24 cellular contexts compared by ENCODE assay signal in genomic region chrX:30246769-30247489, GRCh38. TPM values are rescaled to one million over a fixed set of nuclear protein-coding genes. Genes with fewer than 3 reads are reported as not detected.
DNase-seq lines count a peak whose midpoint lies in the region; ATAC-seq and TF ChIP-seq lines count a peak whose summit lies in the region.
"Had no signal": no experiment of that assay in that cellular context is flagged by ENCODE, and none has a peak within 500 bp of the region (broad histone marks: within the 10 kb centered on the region; RNA-seq: fewer than 3 reads in every experiment).

A gene with protein sequence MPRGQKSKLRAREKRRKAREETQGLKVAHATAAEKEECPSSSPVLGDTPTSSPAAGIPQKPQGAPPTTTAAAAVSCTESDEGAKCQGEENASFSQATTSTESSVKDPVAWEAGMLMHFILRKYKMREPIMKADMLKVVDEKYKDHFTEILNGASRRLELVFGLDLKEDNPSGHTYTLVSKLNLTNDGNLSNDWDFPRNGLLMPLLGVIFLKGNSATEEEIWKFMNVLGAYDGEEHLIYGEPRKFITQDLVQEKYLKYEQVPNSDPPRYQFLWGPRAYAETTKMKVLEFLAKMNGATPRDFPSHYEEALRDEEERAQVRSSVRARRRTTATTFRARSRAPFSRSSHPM (plus strand): TSS chrX:30247146. CDS start chrX:30250494, 3,348 bp downstream.

- no peak within 1 kb of the TSS for H3K4me3 Mint-ChIP-seq in GM23338
- H3K4me3 Mint-ChIP-seq in activated CD4-positive, alpha-beta memory T cell treated with anti-CD3 and anti-CD28 coated beads, Interleukin-2, amount 10 ng/mL, durations not matched to agents 7 days and 5 days = no peak within 1 kb of the TSS
- H3K4me3 Mint-ChIP-seq: activated CD4-positive, alpha-beta T cell treated with anti-CD3 and anti-CD28 coated beads, Interleukin-2, amount 10 ng/mL, durations not matched to agents 24 days and 14 days; memory B cell; naive thymus-derived CD4-positive, alpha-beta T cell had no signal

- ATAC-seq in GM23338 = peak; percentile 80
- ATAC-seq in GM21786 (IDR thresholded peaks at IDR 0.05; ENCODE audit: unreplicated experiment) = no peak
- ATAC-seq: heart left ventricle; naive thymus-derived CD4-positive, alpha-beta T cell; Panc1 had no signal

- no peaks in the 10 kb centered on the region for H3K4me1 ChIP-seq in A673 (ENCODE audit: insufficient read depth, low read length, poor library complexity, severe bottlenecking)
- H3K4me1 ChIP-seq in GM23338 (ENCODE audit: insufficient read depth) = no peaks in the 10 kb centered on the region
- no peaks in the 10 kb centered on the region for H3K4me1 ChIP-seq in SJCRH30
- H3K4me1 ChIP-seq in iPS-15b (ENCODE audit: control insufficient read depth, insufficient read depth, low read length) = no peaks in the 10 kb centered on the region
- no peaks in the 10 kb centered on the region for H3K4me1 ChIP-seq in right atrium auricular region
- H3K4me1 ChIP-seq: colonic mucosa, heart left ventricle had no signal

- H3K27ac Mint-ChIP-seq in GM23338 = no peak within 1 kb of the TSS
- H3K27ac Mint-ChIP-seq in activated CD4-positive, alpha-beta memory T cell treated with anti-CD3 and anti-CD28 coated beads, Interleukin-2, amount 10 ng/mL, durations not matched to agents 7 days and 5 days = no peak within 1 kb of the TSS
- H3K27ac Mint-ChIP-seq: activated CD4-positive, alpha-beta T cell treated with anti-CD3 and anti-CD28 coated beads, Interleukin-2, amount 10 ng/mL, durations not matched to agents 24 days and 14 days; memory B cell; naive thymus-derived CD4-positive, alpha-beta T cell had no signal

- DNase-seq in A673 (ENCODE audit: low spot score) = peak; percentile 8
- DNase-seq in GM23338 (ENCODE audit: low spot score) = peak; percentile 81
- peak; percentile 69 to 82 for DNase-seq in SJCRH30
- no peak for DNase-seq in activated CD4-positive, CD25-positive, alpha-beta regulatory T cell treated with anti-CD3 and anti-CD28 coated beads, Interleukin-2, amount 50 U/mL, for 72 hours
- DNase-seq in activated CD4-positive, alpha-beta memory T cell treated with anti-CD3 and anti-CD28 coated beads, Interleukin-2, amount 10 ng/mL, durations not matched to agents 7 days and 5 days = no peak
- no peak for DNase-seq in right atrium auricular region (ENCODE audit: low spot score)
- DNase-seq: ACHN; activated CD4-positive, alpha-beta T cell treated with anti-CD3 and anti-CD28 coated beads, Interleukin-2, amount 10 ng/mL, durations not matched to agents 24 days and 14 days; activated CD8-positive, alpha-beta memory T cell treated with anti-CD3 and anti-CD28 coated beads, Interleukin-2, amount 50 U/mL, for 4 hours; C1 segment of cervical spinal cord; colonic mucosa; GM23248; heart left ventricle; kidney glomerular epithelial cell; naive thymus-derived CD4-positive, alpha-beta T cell; NCI-H1417; NCI-H226; stimulated activated CD4-positive, alpha-beta T cell treated with anti-CD3 and anti-CD28 coated beads, Interleukin-4, amount 100 ng/mL, for 4 hours had no signal

- no peaks in the 10 kb centered on the region for H3K79me2 ChIP-seq in GM23338 (replicated peaks; ENCODE audit: insufficient read depth)

- intact Hi-C loops in A673 (cut with micrococcal nuclease; ENCODE audit: unreplicated experiment) = no loop called here

- H3K4me1 Mint-ChIP-seq in GM23338 = no peaks in the 10 kb centered on the region
- H3K4me1 Mint-ChIP-seq in activated CD4-positive, alpha-beta memory T cell treated with anti-CD3 and anti-CD28 coated beads, Interleukin-2, amount 10 ng/mL, durations not matched to agents 7 days and 5 days = no peaks in the 10 kb centered on the region
- H3K4me1 Mint-ChIP-seq: activated CD4-positive, alpha-beta T cell treated with anti-CD3 and anti-CD28 coated beads, Interleukin-2, amount 10 ng/mL, durations not matched to agents 24 days and 14 days; memory B cell; naive thymus-derived CD4-positive, alpha-beta T cell had no signal

- H3K27me3 Mint-ChIP-seq in GM23338 (ENCODE audit: insufficient read depth, low read depth, poor library complexity) = peaks cover 8% of the 10 kb centered on the region
- H3K27me3 Mint-ChIP-seq in activated CD4-positive, alpha-beta memory T cell treated with anti-CD3 and anti-CD28 coated beads, Interleukin-2, amount 10 ng/mL, durations not matched to agents 7 days and 5 days = no peaks in the 10 kb centered on the region
- H3K27me3 Mint-ChIP-seq: activated CD4-positive, alpha-beta T cell treated with anti-CD3 and anti-CD28 coated beads, Interleukin-2, amount 10 ng/mL, durations not matched to agents 24 days and 14 days; memory B cell; naive thymus-derived CD4-positive, alpha-beta T cell had no signal

- H3K27me3 ChIP-seq in A673 (replicated peaks; ENCODE audit: insufficient read depth, low read depth, low read length, poor library complexity) (no peaks in the 10 kb centered on the region), GM23338 (ENCODE audit: insufficient read depth) (no peaks in the 10 kb centered on the region), SJCRH30 (no peaks in the 10 kb centered on the region), iPS-15b (ENCODE audit: control insufficient read depth, insufficient read depth, low read length) (no peaks in the 10 kb centered on the region), right atrium auricular region (no peaks in the 10 kb centered on the region)
- H3K27me3 ChIP-seq: colonic mucosa, heart left ventricle had no signal

- no TSS peak for BruUV-seq in A673 (replicated peaks; lab: Mats Ljungman, UMichigan)

- H3K36me3 ChIP-seq in A673 (ENCODE audit: insufficient read depth, low read length, poor library complexity, severe bottlenecking) = no peaks in the 10 kb centered on the region
- no peaks in the 10 kb centered on the region for H3K36me3 ChIP-seq in GM23338 (ENCODE audit: insufficient read depth)
- H3K36me3 ChIP-seq in SJCRH30 = no peaks in the 10 kb centered on the region
- H3K36me3 ChIP-seq in iPS-15b (ENCODE audit: control insufficient read depth, insufficient read depth, low read length) = no peaks in the 10 kb centered on the region
- H3K36me3 ChIP-seq in right atrium auricular region = no peaks in the 10 kb centered on the region
- H3K36me3 ChIP-seq: colonic mucosa, heart left ventricle had no signal

- no peaks in the 10 kb centered on the region for H4K20me1 ChIP-seq in GM23338 (replicated peaks; ENCODE audit: insufficient read depth)

- no peaks in the 10 kb centered on the region for H3K9me2 ChIP-seq in GM23338 (ENCODE audit: insufficient read depth)

- no peaks in the 10 kb centered on the region for H3K36me3 Mint-ChIP-seq in GM23338 (ENCODE audit: low read depth)
- no peaks in the 10 kb centered on the region for H3K36me3 Mint-ChIP-seq in activated CD4-positive, alpha-beta memory T cell treated with anti-CD3 and anti-CD28 coated beads, Interleukin-2, amount 10 ng/mL, durations not matched to agents 7 days and 5 days (ENCODE audit: low read depth)
- H3K36me3 Mint-ChIP-seq: memory B cell; naive thymus-derived CD4-positive, alpha-beta T cell had no signal

- H3F3A ChIP-seq in GM23338 (replicated peaks; ENCODE audit: low read depth) = no peaks in the 10 kb centered on the region

- no peak within 1 kb of the TSS for H3K4me3 ChIP-seq in A673 (ENCODE audit: low read depth, low read length, poor library complexity, severe bottlenecking)
- H3K4me3 ChIP-seq in GM23338 = no peak within 1 kb of the TSS
- H3K4me3 ChIP-seq in SJCRH30 = peak within 1 kb of the TSS; percentile 52
- peak within 1 kb of the TSS; percentile 10 for H3K4me3 ChIP-seq in iPS-15b (ENCODE audit: low read depth, low read length)
- no peak within 1 kb of the TSS for H3K4me3 ChIP-seq in right atrium auricular region
- H3K4me3 ChIP-seq: colonic mucosa, GM23248, heart left ventricle had no signal

- H3K4me2 ChIP-seq in GM23338 = no peak within 1 kb of the TSS

- no peak within 1 kb of the TSS for H3K9ac ChIP-seq in iPS-15b (ENCODE audit: low read depth, low read length)
- H3K9ac ChIP-seq: GM23248 had no signal

- H3K27ac ChIP-seq in A673 (ENCODE audit: low read depth, low read length, poor library complexity, severe bottlenecking) (no peak within 1 kb of the TSS), GM23338 (ENCODE audit: low read depth) (no peak within 1 kb of the TSS), SJCRH30 (peak within 1 kb of the TSS; percentile 59), right atrium auricular region (no peak within 1 kb of the TSS)
- H3K27ac ChIP-seq: colonic mucosa, GM23248, heart left ventricle had no signal

- H2AFZ ChIP-seq in GM23338 = no peak within 1 kb of the TSS
- H2AFZ ChIP-seq: GM23248 had no signal

- POLR2A ChIA-PET in A673 (lab: Charles Lee; ENCODE audit: low non-redundant PET) = no interaction called here
- POLR2A ChIA-PET in activated CD4-positive, alpha-beta memory T cell treated with anti-CD3 and anti-CD28 coated beads, Interleukin-2, amount 10 ng/mL, durations not matched to agents 7 days and 5 days (lab: Charles Lee) = no interaction called here

- no peaks in the 10 kb centered on the region for H3K9me3 ChIP-seq in A673 (ENCODE audit: low read depth, low read length, poor library complexity, severe bottlenecking)
- no peaks in the 10 kb centered on the region for H3K9me3 ChIP-seq in SJCRH30 (replicated peaks)
- no peaks in the 10 kb centered on the region for H3K9me3 ChIP-seq in iPS-15b (ENCODE audit: control insufficient read depth, insufficient read depth, low read length)
- H3K9me3 ChIP-seq in right atrium auricular region = no peaks in the 10 kb centered on the region
- H3K9me3 ChIP-seq: colonic mucosa, heart left ventricle had no signal

- TF ChIP-seq CTCF in A673 (conservative IDR thresholded peaks at IDR 0.05; ENCODE audit: low read depth, low read length) (0 out of 2 replicates have a peak, but pooled peaks have one; percentile 18), GM23338 (conservative IDR thresholded peaks at IDR 0.05; ENCODE audit: low read depth in 2 of 2) (peak; percentile 38 to 57; a peak in 3 of 4 replicates), right atrium auricular region (IDR thresholded peaks at IDR 0.05) (no peak)

- CTCF ChIA-PET in A673 (lab: Charles Lee) = no interaction called here
- CTCF ChIA-PET in activated CD4-positive, alpha-beta memory T cell treated with anti-CD3 and anti-CD28 coated beads, Interleukin-2, amount 10 ng/mL, durations not matched to agents 7 days and 5 days (lab: Charles Lee) = no interaction called here

- no peaks in the 10 kb centered on the region; the same call in 1 of the 3 replicates for H3K9me3 Mint-ChIP-seq in GM23338
- no peaks in the 10 kb centered on the region for H3K9me3 Mint-ChIP-seq in activated CD4-positive, alpha-beta memory T cell treated with anti-CD3 and anti-CD28 coated beads, Interleukin-2, amount 10 ng/mL, durations not matched to agents 7 days and 5 days
- H3K9me3 Mint-ChIP-seq: activated CD4-positive, alpha-beta T cell treated with anti-CD3 and anti-CD28 coated beads, Interleukin-2, amount 10 ng/mL, durations not matched to agents 24 days and 14 days; memory B cell had no signal

TF ChIP-seq in GM23338, 12 proteins besides CTCF, POLR2A, EP300 and RAD21 (continues in another document):
- no peak for TF ChIP-seq POLR2AphosphoS5 (IDR thresholded peaks at IDR 0.05; ENCODE audit: low read depth)

RNA-seq across cellular contexts. Expression of the gene that starts here (rescaled TPM):
- total RNA-seq in A673 (2021) (not detected in 2 replicates), right atrium auricular region (not detected)
- not detected in 2 replicates for total RNA-seq in GM23338 (2014; rRNA removed; shearing (Covaris generic))
- polyA plus RNA-seq in GM23338 (2016; fragmentation: Nextera tagmentation; extraction: Ambion mirVana) = 0.15 TPM in 1 of 2 replicates, not detected in the other
- 14.7 and 15.6 TPM in 2 replicates for total RNA-seq in SJCRH30 (2014; rRNA removed; shearing (Covaris generic))
- total RNA-seq in activated CD4-positive, alpha-beta memory T cell treated with anti-CD3 and anti-CD28 coated beads, Interleukin-2, amount 10 ng/mL, durations not matched to agents 7 days and 5 days = not detected
- total RNA-seq: activated CD4-positive, alpha-beta T cell treated with anti-CD3 and anti-CD28 coated beads, Interleukin-2, amount 10 ng/mL, durations not matched to agents 24 days and 14 days; colonic mucosa; GM23248; heart left ventricle; naive thymus-derived CD4-positive, alpha-beta T cell; skeletal muscle tissue; ureter had no signal
- polyA plus RNA-seq: GM23248; heart left ventricle; naive thymus-derived CD4-positive, alpha-beta T cell had no signal

Comparison
In these comparisons a context has a peak if more than half of its experiments do, and no peak if none do; other contexts are left out.
1. RNA of the gene that starts here (total RNA-seq): 14.7 to 15.6 TPM in SJCRH30; not detected in A673, not detected in GM23338, not detected in activated CD4-positive, alpha-beta memory T cell treated with anti-CD3 and anti-CD28 coated beads, Interleukin-2, amount 10 ng/mL, durations not matched to agents 7 days and 5 days and not detected in right atrium auricular region; every median in the first group is over 10 times any median in the second.
2. Peak in DNase-seq in A673; RNA of the gene not detected or under 1 TPM.
3. Peak in DNase-seq and ATAC-seq in GM23338; RNA of the gene not detected or under 1 TPM.
4. DNase-seq: peak in SJCRH30 (2 of 2); none in activated CD4-positive, CD25-positive, alpha-beta regulatory T cell treated with anti-CD3 and anti-CD28 coated beads, Interleukin-2, amount 50 U/mL, for 72 hours (single experiment), activated CD4-positive, alpha-beta memory T cell treated with anti-CD3 and anti-CD28 coated beads, Interleukin-2, amount 10 ng/mL, durations not matched to agents 7 days and 5 days (single experiment) and right atrium auricular region (single experiment).
5. H3K4me3 ChIP-seq: peak in SJCRH30 (single experiment) and iPS-15b (single experiment); none in A673 (single experiment), GM23338 (single experiment) and right atrium auricular region (0 of 2).
6. CTCF ChIP-seq: peak in A673 (single experiment) and GM23338 (2 of 2); none in right atrium auricular region (0 of 2).